ENCODE assay signal across 26 cellular contexts in the genomic region with DNA sequence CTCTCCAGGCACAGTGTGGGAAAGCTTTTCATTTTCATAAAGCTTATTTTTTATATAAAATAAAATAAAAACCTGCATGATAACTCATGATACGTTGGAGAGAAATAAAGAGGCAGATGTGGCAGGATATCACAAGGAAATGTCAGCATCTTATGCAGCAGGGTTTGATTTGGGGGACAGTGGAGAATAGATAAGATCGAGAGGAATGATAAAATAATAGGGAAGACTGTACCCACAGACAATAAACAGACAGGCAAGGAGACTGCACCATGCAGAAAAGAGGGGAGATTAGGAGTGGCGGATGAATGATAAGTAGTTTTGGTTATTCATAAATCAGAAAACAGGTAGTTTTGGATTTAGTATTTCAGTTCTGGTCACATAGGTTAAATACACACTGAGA.
"Had no signal": no experiment of that assay in that cellular context is flagged by ENCODE, and none has a peak within 500 bp of the region (broad histone marks: within the 10 kb centered on the region; RNA-seq: fewer than 3 reads in every experiment).

No MANE protein-coding gene starts in this region.

- H3K27ac Mint-ChIP-seq: dendritic cell treated with granulocyte-macrophage colony-stimulating factor and Interleukin-4, amounts not matched to agents 40 ng/mL and 50 ng/mL, for 4 days; effector memory CD8-positive, alpha-beta T cell; endodermal cell had no signal

- DNase-seq: colonic mucosa; cortex of kidney; dermis blood vessel endothelial cell; dorsolateral prefrontal cortex; effector CD4-positive, alpha-beta T cell; effector CD8-positive, alpha-beta T cell; effector memory CD4-positive, alpha-beta T cell; effector memory CD8-positive, alpha-beta T cell; endodermal cell; erythroblast; esophagus squamous epithelium; foreskin fibroblast; foreskin keratinocyte; foreskin melanocyte; glutamatergic neuron; head of caudate nucleus; heart left ventricle; heart right ventricle; hippocampal formation had no signal

- H3K27me3 Mint-ChIP-seq: dendritic cell treated with granulocyte-macrophage colony-stimulating factor and Interleukin-4, amounts not matched to agents 40 ng/mL and 50 ng/mL, for 4 days; effector memory CD8-positive, alpha-beta T cell had no signal

- H3K79me2 ChIP-seq: hepatocyte had no signal

- H3K4me3 ChIP-seq: colonic mucosa, coronary artery, dorsolateral prefrontal cortex, esophagus muscularis mucosa, esophagus squamous epithelium, gastroesophageal sphincter, heart left ventricle, heart right ventricle, hepatocyte had no signal

- H3K4me1 Mint-ChIP-seq: endodermal cell had no signal

- H3K27ac ChIP-seq: colonic mucosa, coronary artery, dorsolateral prefrontal cortex, epithelial cell of prostate, esophagus muscularis mucosa, esophagus squamous epithelium, foreskin keratinocyte, gastroesophageal sphincter, heart left ventricle, heart right ventricle, hepatocyte had no signal

- H3K4me1 ChIP-seq: colonic mucosa, esophagus muscularis mucosa, esophagus squamous epithelium, foreskin keratinocyte, heart left ventricle, heart right ventricle had no signal

- ATAC-seq: effector memory CD8-positive, alpha-beta T cell; esophagus mucosa; foreskin keratinocyte; gastroesophageal sphincter; heart left ventricle; heart right ventricle had no signal

- H3K9me3 Mint-ChIP-seq: endodermal cell had no signal

- H3K36me3 ChIP-seq: colonic mucosa, esophagus muscularis mucosa, esophagus squamous epithelium, gastroesophageal sphincter, heart left ventricle, heart right ventricle had no signal

- H3K4me3 Mint-ChIP-seq: dendritic cell treated with granulocyte-macrophage colony-stimulating factor and Interleukin-4, amounts not matched to agents 40 ng/mL and 50 ng/mL, for 4 days; effector memory CD8-positive, alpha-beta T cell; endodermal cell had no signal

- H3K4me2 ChIP-seq: hepatocyte had no signal

- H3K9me3 ChIP-seq: colonic mucosa, gastroesophageal sphincter had no signal

- H3K27me3 ChIP-seq: colonic mucosa, dorsolateral prefrontal cortex, esophagus muscularis mucosa, esophagus squamous epithelium, foreskin keratinocyte, gastroesophageal sphincter, heart left ventricle, heart right ventricle, hepatocyte had no signal

- H2AFZ ChIP-seq: hepatocyte had no signal
